ENCODE assay signal across 17 cellular contexts in genomic region chr4:94462572-94462971, GRCh38. TPM values are rescaled to one million over a fixed set of nuclear protein-coding genes. Genes with fewer than 3 reads are reported as not detected.
DNase-seq lines count a peak whose midpoint lies in the region; ATAC-seq and TF ChIP-seq lines count a peak whose summit lies in the region.
"Had no signal": no experiment of that assay in that cellular context is flagged by ENCODE, and none has a peak within 500 bp of the region (broad histone marks: within the 10 kb centered on the region; RNA-seq: fewer than 3 reads in every experiment).

No MANE protein-coding gene starts in this region.

- BruUV-seq in mammary epithelial cell (replicated peaks; lab: Mats Ljungman, UMichigan) = no TSS peak

- dilution Hi-C loops in mammary epithelial cell (cut with HindIII; ENCODE audit: low sequenced_read_pairs) = no loop called here

- in situ Hi-C loops in mammary epithelial cell (cut with MboI; ENCODE audit: low sequenced_read_pairs in 2 of 2) = no loop called here

- H3K4me2 ChIP-seq in mammary epithelial cell (ENCODE audit: insufficient read depth, low read depth, low read length) (no peak overlapping the region), smooth muscle cell (no peak overlapping the region)
- H3K4me2 ChIP-seq: A549; BLaER1 treated with 17β-estradiol and CSF1 and Interleukin-3, amounts not matched to agents 10 nM and 100 nM had no signal

- H4K20me1 ChIP-seq in mammary epithelial cell (ENCODE audit: insufficient read depth, low read length) (no peaks in the 10 kb centered on the region), smooth muscle cell (ENCODE audit: low read depth) (peaks cover 94% of the 10 kb centered on the region)

- H3K36me3 ChIP-seq in heart right ventricle (peaks cover 0 to 6% (median 0%) of the 10 kb centered on the region in 9 donors), mammary epithelial cell (ENCODE audit: insufficient read depth, low read length) (peaks cover 4% of the 10 kb centered on the region), smooth muscle cell (ENCODE audit: low read depth) (no peaks in the 10 kb centered on the region)

- ATAC-seq in heart right ventricle = no peak
- peak; percentile 53 for ATAC-seq in left colon
- ATAC-seq: A549 had no signal

- no peak overlapping the region for H2AFZ ChIP-seq in mammary epithelial cell (ENCODE audit: low read depth, low read length)
- no peak overlapping the region for H2AFZ ChIP-seq in smooth muscle cell (ENCODE audit: low read depth)

- peaks cover 5% of the 10 kb centered on the region for H3F3A ChIP-seq in smooth muscle cell (ENCODE audit: low read depth)

- DNase-seq in heart right ventricle (no peak), cardiac septum (ENCODE audit: low spot score) (no peak), mammary epithelial cell (no peak), left colon (no peak), smooth muscle cell (lab: John Stamatoyannopoulos, UW; ENCODE audit: unreplicated experiment) (no peak), SHP77 (lab: John Stamatoyannopoulos, UW) (no peak), DMS 273 treated with DMSO at 0.1 percent for 48 hours (lab: John Stamatoyannopoulos, UW) (no peak), LoVo (ENCODE audit: low spot score) (no peak)
- DNase-seq: DMS53, H9, MV-4-11, NCI-H1417, NCI-H1930, NCI-H69 had no signal

- TF ChIP-seq CTCF in heart right ventricle (IDR thresholded peaks at IDR 0.05) (no peak), mammary epithelial cell (conservative IDR thresholded peaks at IDR 0.05 in 1 of 2, IDR thresholded peaks at IDR 0.05 in 1 of 2; ENCODE audit: extremely low read depth in 1 of 2, insufficient read depth in 1 of 2, low read depth in 1 of 2, low read length in 2 of 2) (no peak), smooth muscle cell (IDR thresholded peaks at IDR 0.05; ENCODE audit: borderline replicate concordance, insufficient read depth, poor library complexity, severe bottlenecking) (no peak)

- H3K4me1 ChIP-seq in heart right ventricle (peaks cover 0 to 96% (median 63%) of the 10 kb centered on the region in 9 donors), mammary epithelial cell (ENCODE audit: insufficient read depth, low read length) (peaks cover 32% of the 10 kb centered on the region), smooth muscle cell (ENCODE audit: low read depth) (peaks cover 28% of the 10 kb centered on the region)

- H3K27ac ChIP-seq in heart right ventricle (peak overlapping the region in 6 of 10 donors; percentile 0 to 100 (median 99)), mammary epithelial cell (ENCODE audit: insufficient read depth, low read depth, low read length) (peak overlapping the region; percentile 17), smooth muscle cell (ENCODE audit: low read depth) (peak overlapping the region; percentile 66)
- H3K27ac ChIP-seq: A549; BLaER1 treated with 17β-estradiol and CSF1 and Interleukin-3, amounts not matched to agents 10 nM and 100 nM; SJSA1 had no signal

- no peak overlapping the region for H3K4me3 ChIP-seq in heart right ventricle
- no peak overlapping the region for H3K4me3 ChIP-seq in mammary epithelial cell (replicated peaks in 1 of 3; ENCODE audit: insufficient read depth in 1 of 3, low read depth in 2 of 3, low read length in 3 of 3)
- no peak overlapping the region for H3K4me3 ChIP-seq in smooth muscle cell
- H3K4me3 ChIP-seq: A549; BLaER1 treated with 17β-estradiol and CSF1 and Interleukin-3, amounts not matched to agents 10 nM and 100 nM; SJSA1 had no signal

- H3K27me3 ChIP-seq in heart right ventricle = no peaks in the 10 kb centered on the region
- H3K27me3 ChIP-seq in mammary epithelial cell (ENCODE audit: insufficient read depth, low read length) = no peaks in the 10 kb centered on the region
- no peaks in the 10 kb centered on the region for H3K27me3 ChIP-seq in smooth muscle cell (ENCODE audit: low read depth)
- H3K27me3 ChIP-seq: BLaER1 treated with 17β-estradiol and CSF1 and Interleukin-3, amounts not matched to agents 10 nM and 100 nM; SJSA1 had no signal

- H3K9ac ChIP-seq in mammary epithelial cell (ENCODE audit: insufficient read depth, low read length) (no peak overlapping the region), smooth muscle cell (ENCODE audit: low read depth) (no peak overlapping the region)
- H3K9ac ChIP-seq: BLaER1 treated with 17β-estradiol and CSF1 and Interleukin-3, amounts not matched to agents 10 nM and 100 nM had no signal

- CTCF ChIA-PET in mammary epithelial cell (lab: Charles Lee; ENCODE audit: low non-redundant PET) = no interaction called here

- H3K79me2 ChIP-seq in mammary epithelial cell (ENCODE audit: insufficient read depth, low read length) = peaks cover 98% of the 10 kb centered on the region
- H3K79me2 ChIP-seq in smooth muscle cell (ENCODE audit: low read depth) = peaks cover 100% of the 10 kb centered on the region

- intact Hi-C loops in heart right ventricle (cut with DNase I) (no loop called here), cardiac septum (cut with DNase I) (no loop called here), mammary epithelial cell (cut with micrococcal nuclease) (no loop called here), left colon (cut with DNase I, micrococcal nuclease) (no loop called here)

- 54 to 61% methylated on average over 1 of the region's 1 CpG for WGBS in heart right ventricle, 2 donors
- 8% methylated on average over 1 of the region's 1 CpG for WGBS in mammary epithelial cell (ENCODE audit: low coverage, missing lambda C conversion rate)
- 68% methylated on average over 1 of the region's 1 CpG for WGBS in smooth muscle cell (ENCODE audit: low lambda C conversion rate)

- H3K9me3 ChIP-seq in heart right ventricle = no peaks in the 10 kb centered on the region
- H3K9me3 ChIP-seq in mammary epithelial cell (replicated peaks; ENCODE audit: insufficient read depth, low read length) = no peaks in the 10 kb centered on the region
- H3K9me3 ChIP-seq in smooth muscle cell (replicated peaks; ENCODE audit: low read depth) = no peaks in the 10 kb centered on the region
- H3K9me3 ChIP-seq: A549; BLaER1 treated with 17β-estradiol and CSF1 and Interleukin-3, amounts not matched to agents 10 nM and 100 nM; SJSA1 had no signal

RNA-seq across cellular contexts. Expression of gene PDLIM5, which starts 10.8 kb away (rescaled TPM):
- 1,000 to 10,000 TPM in 9 of 10 donors, 100 to 1,000 TPM in 1; 856 to 1,549 (median 1,274) TPM for total RNA-seq in heart right ventricle
- 100 to 1,000 TPM; 221 to 521 TPM for polyA plus RNA-seq in heart right ventricle
- 1,256 TPM for total RNA-seq in cardiac septum
- 100 to 1,000 TPM; 199 to 225 TPM for total RNA-seq in mammary epithelial cell
- 160 TPM for polyA plus RNA-seq in mammary epithelial cell
- polyA minus RNA-seq in mammary epithelial cell = 237 TPM
- 100 to 1,000 TPM; 148 to 153 TPM for total RNA-seq in left colon
- total RNA-seq in smooth muscle cell = 150 and 182 TPM in 2 replicates
- polyA plus RNA-seq in smooth muscle cell = 129 and 144 TPM in 2 replicates

Comparison
In these comparisons a context has a peak if more than half of its experiments do, and no peak if none do; other contexts are left out.
1. H3K27ac ChIP-seq: peak in every context shown above with its lines; median percentile 99 in heart right ventricle; 66 in smooth muscle cell; 17 in mammary epithelial cell.